Comparison of ENCODE assay signal across 36 cellular contexts in the genomic region with DNA sequence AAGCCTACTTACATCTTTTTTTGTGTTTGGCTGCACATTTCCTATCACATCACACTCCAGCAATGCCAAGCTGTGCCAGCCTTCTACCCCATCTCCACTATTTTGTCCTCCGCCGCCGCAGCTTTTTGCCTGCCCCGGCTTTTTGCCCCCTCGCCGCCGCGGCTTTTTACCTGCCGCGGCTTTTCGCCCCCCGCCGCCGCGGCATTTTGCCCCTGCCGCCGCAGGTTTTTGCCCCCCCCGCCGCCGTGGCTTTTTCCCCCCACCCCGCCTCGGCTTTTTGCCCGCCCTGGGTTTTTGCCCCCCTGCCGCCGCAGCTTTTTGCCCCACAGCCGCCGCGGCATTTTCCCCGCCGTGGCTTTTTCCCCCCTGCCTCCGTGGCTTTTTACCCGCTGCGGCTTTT.
"Had no signal": no experiment of that assay in that cellular context is flagged by ENCODE, and none has a peak within 500 bp of the region (broad histone marks: within the 10 kb centered on the region; RNA-seq: fewer than 3 reads in every experiment).

No MANE protein-coding gene starts in this region.

- H3K27me3 ChIP-seq: MG63 had no signal

- DNase-seq: Karpas-422, Kasumi-1, MG63, MM.1S, MV-4-11, NCI-H1048, NCI-H1092, NCI-H1092 treated with DMSO at 0.1 percent for 48 hours, NCI-H1105, NCI-H1105 treated with DMSO at 0.1 percent for 48 hours, NCI-H1417, NCI-H1417 treated with DMSO at 0.1 percent for 48 hours, NCI-H1436, NCI-H1436 treated with DMSO at 0.1 percent for 48 hours, NCI-H146, NCI-H1694, NCI-H1694 treated with DMSO at 0.1 percent for 48 hours, NCI-H187, NCI-H187 treated with DMSO at 0.1 percent for 48 hours, NCI-H1930, NCI-H2029, NCI-H2029 treated with DMSO at 0.1 percent for 48 hours, NCI-H2081, NCI-H2081 treated with DMSO at 0.1 percent for 48 hours, NCI-H2107, NCI-H2171, NCI-H2171 treated with DMSO at 0.1 percent for 48 hours, NCI-H2227 treated with DMSO at 0.1 percent for 48 hours, NCI-H226, NCI-H345, NCI-H446, NCI-H446 treated with DMSO at 0.1 percent for 48 hours, NCI-H510A, NCI-H510A treated with DMSO at 0.1 percent for 48 hours, NCI-H524, NCI-H524 treated with DMSO at 0.1 percent for 48 hours had no signal

- H3K9me3 ChIP-seq: MG63 had no signal

- H3K36me3 ChIP-seq: MG63 had no signal

- H3K4me3 ChIP-seq: MG63 had no signal
